27 cellular contexts compared by ENCODE assay signal in genomic region chr7:91357379-91357778, GRCh38.
DNase-seq lines count a peak whose midpoint lies in the region; TF ChIP-seq lines count a peak whose summit lies in the region.
"Had no signal": no experiment of that assay in that cellular context is flagged by ENCODE, and none has a peak within 500 bp of the region (broad histone marks: within the 10 kb centered on the region; RNA-seq: fewer than 3 reads in every experiment).

No MANE protein-coding gene starts in this region.

- DNase-seq in MCF 10A (ENCODE audit: unreplicated experiment) = peak; percentile 14
- no peak for DNase-seq in breast epithelium (ENCODE audit: low spot score in 2 of 2)
- DNase-seq in fibroblast of villous mesenchyme (ENCODE audit: low read depth) = peak; percentile 4
- DNase-seq in vagina (ENCODE audit: extremely low spot score in 2 of 2) = no peak
- DNase-seq in superior temporal gyrus (ENCODE audit: extremely low spot score) = no peak
- no peak for DNase-seq in NCI-H2107 treated with DMSO at 0.1 percent for 48 hours (lab: John Stamatoyannopoulos, UW; ENCODE audit: unreplicated experiment)
- DNase-seq in activated effector memory CD4-positive, alpha-beta T cell treated with Interleukin-2 at 50 U/mL for 16 hours = no peak
- DNase-seq: 8988T; activated naive CD4-positive, alpha-beta T cell treated with Interleukin-2 at 50 U/mL for 16 hours; activated T-cell treated with anti-CD3 and anti-CD28 coated beads, Interleukin-2, amount 50 U/mL, for 48 hours; amniotic stem cell; CD4-positive, alpha-beta T cell; colonic mucosa; DMS153; effector memory CD4-positive, alpha-beta T cell; mesendoderm; MV-4-11; NCI-H187; NCI-H774; OCI-M1; psoas muscle; SHP77 treated with DMSO at 0.1 percent for 48 hours; T-helper 1 cell had no signal

- H3K36me3 ChIP-seq in breast epithelium (no peaks in the 10 kb centered on the region), vagina (no peaks in the 10 kb centered on the region)
- H3K36me3 ChIP-seq: colonic mucosa, esophagus muscularis mucosa had no signal

- H3K27me3 ChIP-seq in breast epithelium (no peaks in the 10 kb centered on the region), vagina (no peaks in the 10 kb centered on the region)
- H3K27me3 ChIP-seq: colonic mucosa, esophagus muscularis mucosa had no signal

- no peak overlapping the region for H3K4me3 Mint-ChIP-seq in MCF 10A (ENCODE audit: unreplicated experiment)
- H3K4me3 Mint-ChIP-seq: CD4-positive, alpha-beta T cell; type B pancreatic cell had no signal

- POLR2A ChIA-PET in MCF 10A (lab: Yijun Ruan, JAX) = interaction anchor here (0.8 kb wide), 1 partner anchor 200 kb away, joined by 3 read pairs; no protein-coding TSS in a partner anchor

- peaks cover 73% of the 10 kb centered on the region for H3K27me3 Mint-ChIP-seq in MCF 10A (ENCODE audit: insufficient read depth, unreplicated experiment)
- H3K27me3 Mint-ChIP-seq: CD4-positive, alpha-beta T cell had no signal

- intact Hi-C loops in MCF 10A (cut with micrococcal nuclease) (no loop called here), breast epithelium (cut with DNase I; ENCODE audit: low total_unique reads) (no loop called here), vagina (cut with DNase I) (no loop called here)

- H3K9me3 ChIP-seq in breast epithelium (no peaks in the 10 kb centered on the region), vagina (no peaks in the 10 kb centered on the region)
- H3K9me3 ChIP-seq: colonic mucosa, esophagus muscularis mucosa, psoas muscle had no signal

- TF ChIP-seq POLR2A in breast epithelium (IDR thresholded peaks at IDR 0.05) (no peak), vagina (IDR thresholded peaks at IDR 0.05) (no peak)

- no peak overlapping the region for H3K27ac ChIP-seq in breast epithelium
- H3K27ac ChIP-seq in VCaP = peak overlapping the region; percentile 53
- peak overlapping the region; percentile 57 for H3K27ac ChIP-seq in vagina
- H3K27ac ChIP-seq: colonic mucosa, esophagus muscularis mucosa, KMS-11, psoas muscle had no signal

- H3K27ac Mint-ChIP-seq in MCF 10A (ENCODE audit: low read depth, unreplicated experiment) = no peak overlapping the region
- H3K27ac Mint-ChIP-seq: CD4-positive, alpha-beta T cell; type B pancreatic cell had no signal

- H3K4me1 ChIP-seq in breast epithelium (no peaks in the 10 kb centered on the region), vagina (peaks cover 8% of the 10 kb centered on the region)
- H3K4me1 ChIP-seq: colonic mucosa, esophagus muscularis mucosa, psoas muscle had no signal

- no peaks in the 10 kb centered on the region for H3K36me3 Mint-ChIP-seq in MCF 10A (ENCODE audit: insufficient read depth, unreplicated experiment)
- H3K36me3 Mint-ChIP-seq: type B pancreatic cell had no signal

- H3K4me3 ChIP-seq in breast epithelium (no peak overlapping the region), fibroblast of villous mesenchyme (ENCODE audit: low read depth, low read length) (no peak overlapping the region), vagina (no peak overlapping the region)
- H3K4me3 ChIP-seq: colonic mucosa, esophagus muscularis mucosa, psoas muscle had no signal

- no peak for TF ChIP-seq CTCF in MCF 10A (IDR thresholded peaks at IDR 0.05; ENCODE audit: unreplicated experiment)
- no peak for TF ChIP-seq CTCF in breast epithelium (IDR thresholded peaks at IDR 0.05)
- TF ChIP-seq CTCF in VCaP (conservative IDR thresholded peaks at IDR 0.05) = no peak
- no peak for TF ChIP-seq CTCF in fibroblast of villous mesenchyme (IDR thresholded peaks at IDR 0.05; ENCODE audit: insufficient read depth, low read depth, low read length)
- TF ChIP-seq CTCF in vagina (IDR thresholded peaks at IDR 0.05) = no peak

- CTCF ChIA-PET in MCF 10A (lab: Yijun Ruan, JAX) = interaction anchor here (0.6 kb wide), 1 partner anchor 475 kb away, joined by 3 read pairs; no protein-coding TSS in a partner anchor

- no TSS peak for BruUV-seq in MCF 10A (replicated peaks; lab: Mats Ljungman, UMichigan)

- peaks cover 9% of the 10 kb centered on the region for H3K4me1 Mint-ChIP-seq in MCF 10A (ENCODE audit: insufficient read depth, unreplicated experiment)

- H3K9me3 Mint-ChIP-seq in MCF 10A (ENCODE audit: unreplicated experiment) = no peaks in the 10 kb centered on the region
- H3K9me3 Mint-ChIP-seq: CD4-positive, alpha-beta T cell; type B pancreatic cell had no signal

Comparison
In these comparisons a context has a peak if more than half of its experiments do, and no peak if none do; other contexts are left out.
1. DNase-seq: peak in MCF 10A (single experiment) and fibroblast of villous mesenchyme (single experiment); none in breast epithelium (0 of 2), vagina (0 of 2), superior temporal gyrus (single experiment), NCI-H2107 treated with DMSO at 0.1 percent for 48 hours (single experiment) and activated effector memory CD4-positive, alpha-beta T cell treated with Interleukin-2 at 50 U/mL for 16 hours (single experiment).
2. H3K27ac ChIP-seq: peak in VCaP (single experiment) and vagina (single experiment); none in breast epithelium (0 of 2).